Comparison of ENCODE assay signal across 9 cellular contexts in the genomic region with DNA sequence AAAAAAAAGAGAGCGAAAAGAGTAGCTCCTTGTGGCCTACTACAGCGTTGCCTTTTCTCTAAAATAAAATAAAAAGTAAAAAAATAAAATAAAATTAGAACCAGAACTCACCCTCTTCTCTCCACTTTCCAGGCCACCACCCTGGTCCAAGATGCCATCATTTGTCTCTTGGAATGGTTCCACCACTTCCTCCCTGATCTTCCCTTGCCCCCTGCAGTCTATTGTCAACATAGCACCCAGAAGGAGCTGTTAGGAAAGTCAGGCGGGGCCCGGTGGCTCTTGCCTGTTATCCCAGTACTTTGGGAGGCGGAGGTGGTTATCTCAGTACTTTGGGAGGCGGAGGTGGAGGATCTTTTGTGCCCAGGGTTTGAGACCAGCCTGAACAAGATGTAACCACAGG. TPM values are rescaled to one million over a fixed set of nuclear protein-coding genes. Genes with fewer than 3 reads are reported as not detected.
DNase-seq lines count a peak whose midpoint lies in the region; ATAC-seq, FAIRE-seq and TF ChIP-seq lines count a peak whose summit lies in the region.
"Had no signal": no experiment of that assay in that cellular context is flagged by ENCODE, and none has a peak within 500 bp of the region (broad histone marks: within the 10 kb centered on the region; RNA-seq: fewer than 3 reads in every experiment).

No MANE protein-coding gene starts in this region.

- no peak overlapping the region for H3K4me3 ChIP-seq in HEK293 (ENCODE audit: low read depth, low read length)

- no peak overlapping the region for H3K27ac ChIP-seq in HEK293 (ENCODE audit: extremely low read depth, low read depth, low read length)

- no peaks in the 10 kb centered on the region for H3K4me1 ChIP-seq in HEK293 (ENCODE audit: control insufficient read depth, insufficient read depth, low read length)

- POLR2A ChIA-PET in HEK293 (lab: Yijun Ruan, JAX), result interaction anchor here (0.7 to 0.8 kb wide), 3 partner anchors 9 to 31 kb away, joined by 3 to 4 read pairs (median 4); partner anchors contain the start of gene INTS15

- ATAC-seq in GM19395 (IDR thresholded peaks at IDR 0.05; ENCODE audit: unreplicated experiment) (no peak), GM18520 (IDR thresholded peaks at IDR 0.05; ENCODE audit: unreplicated experiment) (no peak)

- no peak for FAIRE-seq in GM19239 (lab: Jason Lieb, UNC)

- H3K9me3 ChIP-seq in HEK293 (ENCODE audit: control insufficient read depth, insufficient read depth, low read depth, low read length), result no peaks in the 10 kb centered on the region

- DNase-seq in NCI-H2227 (lab: John Stamatoyannopoulos, UW; ENCODE audit: unreplicated experiment) (peak; percentile 45), NCI-H2227 treated with DMSO at 0.1 percent for 48 hours (lab: John Stamatoyannopoulos, UW) (no peak), RPMI7951 (ENCODE audit: low read depth) (peak; percentile 69), glomerular visceral epithelial cell (ENCODE audit: extremely low spot score) (peak; percentile 36), GM19239 (ENCODE audit: insufficient read length, low spot score) (no peak)

- no peaks in the 10 kb centered on the region for H3K36me3 ChIP-seq in HEK293 (ENCODE audit: control insufficient read depth in 2 of 2, insufficient read depth in 1 of 2, low read length in 2 of 2)

- CTCF ChIA-PET in HEK293 (lab: Yijun Ruan, JAX), result interaction anchor here (0.5 to 3.0 kb wide), 19 partner anchors 9 to 611 kb away, joined by 3 to 42 read pairs (median 4); partner anchors contain the start of genes INTS15 and ZDHHC4

- TF ChIP-seq CTCF in HEK293 (tag by site-specific recombination; IDR thresholded peaks at IDR 0.05), result no peak

TF ChIP-seq in HEK293, 187 proteins besides CTCF, POLR2A, EP300 and RAD21 (continues in another document):
- TF ChIP-seq REPIN1 (tag by site-specific recombination; IDR thresholded peaks at IDR 0.05; ENCODE audit: low read depth), result no peak
- TF ChIP-seq ZNF121 (tag by site-specific recombination; IDR thresholded peaks at IDR 0.05), result no peak
- 0 out of 2 replicates have a peak, but pooled peaks have one; percentile 10 for TF ChIP-seq ZFHX2 (tag by site-specific recombination; conservative IDR thresholded peaks at IDR 0.05)
- no peak for TF ChIP-seq PRDM1 (tag by site-specific recombination; IDR thresholded peaks at IDR 0.05)
- no peak for TF ChIP-seq ZNF629 (tag by site-specific recombination; IDR thresholded peaks at IDR 0.05)
- TF ChIP-seq ZNF280D (tag by site-specific recombination; IDR thresholded peaks at IDR 0.05), result no peak
- no peak for TF ChIP-seq ZNF501 (tag by site-specific recombination; IDR thresholded peaks at IDR 0.05)
- TF ChIP-seq ZBTB1 (tag by site-specific recombination; IDR thresholded peaks at IDR 0.05), result no peak
- TF ChIP-seq ZNF658 (tag by site-specific recombination; IDR thresholded peaks at IDR 0.05), result no peak
- TF ChIP-seq ZNF202 (tag by site-specific recombination; IDR thresholded peaks at IDR 0.05; ENCODE audit: borderline replicate concordance), result no peak
- TF ChIP-seq ZNF398 (tag by site-specific recombination; IDR thresholded peaks at IDR 0.05), result no peak
- TF ChIP-seq EGR2 (tag by site-specific recombination; IDR thresholded peaks at IDR 0.05; ENCODE audit: low read depth), result 0 out of 2 replicates have a peak, but pooled peaks have one; percentile 29
- TF ChIP-seq ZNF48 (tag by site-specific recombination; IDR thresholded peaks at IDR 0.05), result no peak
- TF ChIP-seq KLF7 (tag by site-specific recombination; IDR thresholded peaks at IDR 0.05; ENCODE audit: borderline replicate concordance), result no peak
- TF ChIP-seq WT1 (tag by site-specific recombination; IDR thresholded peaks at IDR 0.05), result no peak
- TF ChIP-seq, protein P1, sequence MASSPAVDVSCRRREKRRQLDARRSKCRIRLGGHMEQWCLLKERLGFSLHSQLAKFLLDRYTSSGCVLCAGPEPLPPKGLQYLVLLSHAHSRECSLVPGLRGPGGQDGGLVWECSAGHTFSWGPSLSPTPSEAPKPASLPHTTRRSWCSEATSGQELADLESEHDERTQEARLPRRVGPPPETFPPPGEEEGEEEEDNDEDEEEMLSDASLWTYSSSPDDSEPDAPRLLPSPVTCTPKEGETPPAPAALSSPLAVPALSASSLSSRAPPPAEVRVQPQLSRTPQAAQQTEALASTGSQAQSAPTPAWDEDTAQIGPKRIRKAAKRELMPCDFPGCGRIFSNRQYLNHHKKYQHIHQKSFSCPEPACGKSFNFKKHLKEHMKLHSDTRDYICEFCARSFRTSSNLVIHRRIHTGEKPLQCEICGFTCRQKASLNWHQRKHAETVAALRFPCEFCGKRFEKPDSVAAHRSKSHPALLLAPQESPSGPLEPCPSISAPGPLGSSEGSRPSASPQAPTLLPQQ (tag by site-specific recombination; IDR thresholded peaks at IDR 0.05), result no peak
- no peak for TF ChIP-seq ZIC2 (tag by site-specific recombination; IDR thresholded peaks at IDR 0.05)
- TF ChIP-seq ZNF274 (IDR thresholded peaks at IDR 0.05; ENCODE audit: low read length), result no peak
- TF ChIP-seq ZNF274 (tag by site-specific recombination; IDR thresholded peaks at IDR 0.05; ENCODE audit: borderline replicate concordance), result no peak
- TF ChIP-seq HOXC10 (CRISPR knock-in tag; IDR thresholded peaks at IDR 0.05), result no peak
- no peak for TF ChIP-seq TRIM28 (IDR thresholded peaks at IDR 0.05; ENCODE audit: borderline replicate concordance, low read length)
- TF ChIP-seq, protein P2, sequence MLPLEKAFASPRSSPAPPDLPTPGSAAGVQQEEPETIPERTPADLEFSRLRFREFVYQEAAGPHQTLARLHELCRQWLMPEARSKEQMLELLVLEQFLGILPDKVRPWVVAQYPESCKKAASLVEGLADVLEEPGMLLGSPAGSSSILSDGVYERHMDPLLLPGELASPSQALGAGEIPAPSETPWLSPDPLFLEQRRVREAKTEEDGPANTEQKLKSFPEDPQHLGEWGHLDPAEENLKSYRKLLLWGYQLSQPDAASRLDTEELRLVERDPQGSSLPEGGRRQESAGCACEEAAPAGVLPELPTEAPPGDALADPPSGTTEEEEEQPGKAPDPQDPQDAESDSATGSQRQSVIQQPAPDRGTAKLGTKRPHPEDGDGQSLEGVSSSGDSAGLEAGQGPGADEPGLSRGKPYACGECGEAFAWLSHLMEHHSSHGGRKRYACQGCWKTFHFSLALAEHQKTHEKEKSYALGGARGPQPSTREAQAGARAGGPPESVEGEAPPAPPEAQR (tag by site-specific recombination; IDR thresholded peaks at IDR 0.05), result no peak
- no peak for TF ChIP-seq ZNF660 (tag by site-specific recombination; IDR thresholded peaks at IDR 0.05)
- TF ChIP-seq ZNF580 (tag by site-specific recombination; IDR thresholded peaks at IDR 0.05), result no peak
- peak; percentile 40 for TF ChIP-seq ZNF654 (tag by site-specific recombination; IDR thresholded peaks at IDR 0.05; ENCODE audit: low read depth)
- TF ChIP-seq ZNF433 (tag by site-specific recombination; IDR thresholded peaks at IDR 0.05; ENCODE audit: low read depth), result no peak
- peak; percentile 50 for TF ChIP-seq GLIS1 (tag by site-specific recombination; IDR thresholded peaks at IDR 0.05)
- no peak for TF ChIP-seq ZNF792 (tag by site-specific recombination; IDR thresholded peaks at IDR 0.05)
- no peak for TF ChIP-seq ZNF266 (tag by site-specific recombination; IDR thresholded peaks at IDR 0.05; ENCODE audit: low read depth)
- no peak for TF ChIP-seq ZNF138 (tag by site-specific recombination; IDR thresholded peaks at IDR 0.05; ENCODE audit: borderline replicate concordance)
- no peak for TF ChIP-seq SETDB1 (IDR thresholded peaks at IDR 0.05; ENCODE audit: insufficient read length, low read length)

RNA-seq across cellular contexts. Expression of gene GRID2IP, which starts 7.6 kb away (rescaled TPM):
- total RNA-seq in RPMI7951 (2014; rRNA removed; shearing (Covaris generic)), result not detected in 2 replicates
- total RNA-seq: pulmonary artery endothelial cell had no signal

RNA-seq across cellular contexts. Expression of gene ZDHHC4, which starts 18.4 kb away (rescaled TPM):
- total RNA-seq in RPMI7951 (2014; rRNA removed; shearing (Covaris generic)), result 68.4 and 77.1 TPM in 2 replicates

RNA-seq across cellular contexts. Expression of gene INTS15, which starts 31.0 kb away (rescaled TPM):
- 14.8 and 16.6 TPM in 2 replicates for total RNA-seq in RPMI7951 (2014; rRNA removed; shearing (Covaris generic))

RNA-seq across cellular contexts. Expression of gene ZNF853, which starts 56.6 kb away (rescaled TPM):
- total RNA-seq in RPMI7951 (2014; rRNA removed; shearing (Covaris generic)), result under 0.01 and 0.10 TPM in 2 replicates

Comparison
In these comparisons a context has a peak if more than half of its experiments do, and no peak if none do; other contexts are left out.
1. DNase-seq: peak in NCI-H2227 (single experiment), RPMI7951 (single experiment) and glomerular visceral epithelial cell (single experiment); none in NCI-H2227 treated with DMSO at 0.1 percent for 48 hours (single experiment) and GM19239 (single experiment).